Comparison of ENCODE assay signal across 14 cellular contexts in genomic region chr4:108114503-108114902, GRCh38. TPM values are rescaled to one million over a fixed set of nuclear protein-coding genes. Genes with fewer than 3 reads are reported as not detected.
A peak's percentile ranks its signal among the peaks of the same experiment; 100 is the strongest.
DNase-seq lines count a peak whose midpoint lies in the region; ATAC-seq, FAIRE-seq and TF ChIP-seq lines count a peak whose summit lies in the region.
"Had no signal": no experiment of that assay in that cellular context is flagged by ENCODE, and none has a peak within 500 bp of the region (broad histone marks: within the 10 kb centered on the region; RNA-seq: fewer than 3 reads in every experiment).

No MANE protein-coding gene starts in this region.

- H3K4me2 ChIP-seq in K562 (ENCODE audit: insufficient read depth, low read length): peak overlapping the region; percentile 86

- no peak for DNase-seq in stimulated activated naive CD8-positive, alpha-beta T cell treated with anti-CD3 and anti-CD28 coated beads, Interleukin-15, Interleukin-2, amounts not matched to agents 100 U/mL and 50 U/mL, for 24 hours
- DNase-seq in NCI-H748 treated with DMSO at 0.1 percent for 48 hours (lab: John Stamatoyannopoulos, UW): peak; percentile 15
- DNase-seq in K562 (ENCODE audit: extremely low read depth in 1 of 4, low spot score in 3 of 4): peak; percentile 62 to 92 (median 74)
- DNase-seq in HuH-7 (ENCODE audit: low spot score): no peak
- no peak for DNase-seq in NCI-H128 (lab: John Stamatoyannopoulos, UW; ENCODE audit: unreplicated experiment)
- DNase-seq: NCI-H1092; stimulated activated CD4-positive, alpha-beta T cell treated with anti-CD3 and anti-CD28 coated beads, Interleukin-4, amount 100 ng/mL, for 4 hours had no signal

- H3K9me3 ChIP-seq in K562 (replicated peaks; ENCODE audit: control insufficient read depth, insufficient read depth, low read depth, low read length): no peaks in the 10 kb centered on the region
- H3K9me3 ChIP-seq: esophagus muscularis mucosa had no signal

- no TSS peak for BruUV-seq in K562 (replicated peaks; lab: Mats Ljungman, UMichigan)

- intact Hi-C loops in K562 (cut with micrococcal nuclease): loop anchor here (2.0 kb wide), 1 partner anchor 52 kb away; no protein-coding TSS in a partner anchor

- no peaks in the 10 kb centered on the region for H4K20me1 ChIP-seq in K562 (replicated peaks; ENCODE audit: control insufficient read depth, insufficient read depth, low read length)

- H3K4me1 ChIP-seq in K562 (replicated peaks in 1 of 2; ENCODE audit: control insufficient read depth in 2 of 2, insufficient read depth in 2 of 2, low read length in 2 of 2): peaks cover 23 to 70% of the 10 kb centered on the region in 2 experiments
- H3K4me1 ChIP-seq: esophagus muscularis mucosa had no signal

- peak; percentile 92 for FAIRE-seq in K562 (lab: Jason Lieb, UNC)
- FAIRE-seq: TTC549 had no signal

- H3K79me2 ChIP-seq in K562 (ENCODE audit: control insufficient read depth, insufficient read depth, low read length): peaks cover 32% of the 10 kb centered on the region; the same call in 1 of the 3 replicates

- peak overlapping the region; percentile 43 to 46; a peak in 3 of 4 replicates for H3K9ac ChIP-seq in K562 (ENCODE audit: insufficient read depth in 1 of 2, low read depth in 2 of 2, low read length in 2 of 2)

- WGBS in K562 (ENCODE audit: insufficient coverage, low coverage, missing lambda C conversion rate): 0% methylated on average over 6 of the region's 6 CpGs

- no peak for ATAC-seq in stimulated activated naive CD8-positive, alpha-beta T cell treated with anti-CD3 and anti-CD28 coated beads, Interleukin-15, Interleukin-2, amounts not matched to agents 100 U/mL and 50 U/mL, for 24 hours
- ATAC-seq in K562: peak; percentile 88
- no peak for ATAC-seq in GM21737 (IDR thresholded peaks at IDR 0.05; ENCODE audit: unreplicated experiment)
- ATAC-seq in HG02759 (IDR thresholded peaks at IDR 0.05; ENCODE audit: unreplicated experiment): no peak
- ATAC-seq: Panc1 had no signal

- peaks cover 20% of the 10 kb centered on the region for H3K36me3 Mint-ChIP-seq in stimulated activated naive CD8-positive, alpha-beta T cell treated with anti-CD3 and anti-CD28 coated beads, Interleukin-15, Interleukin-2, amounts not matched to agents 100 ng/mL and 50 ng/mL, for 24 hours (ENCODE audit: low read depth)

- in situ Hi-C loops in K562 (cut with MboI): no loop called here

- H3K27ac Mint-ChIP-seq in stimulated activated naive CD8-positive, alpha-beta T cell treated with anti-CD3 and anti-CD28 coated beads, Interleukin-15, Interleukin-2, amounts not matched to agents 100 ng/mL and 50 ng/mL, for 24 hours: peak overlapping the region; percentile 91

- peak; percentile 91 for TF ChIP-seq EP300 in K562 (IDR thresholded peaks at IDR 0.05; ENCODE audit: low read length)

- peak overlapping the region; percentile 42 for H3K4me3 Mint-ChIP-seq in stimulated activated naive CD8-positive, alpha-beta T cell treated with anti-CD3 and anti-CD28 coated beads, Interleukin-15, Interleukin-2, amounts not matched to agents 100 ng/mL and 50 ng/mL, for 24 hours

- no peak for TF ChIP-seq RAD21 in K562 (CRISPR knock-in tag; conservative IDR thresholded peaks at IDR 0.05 in 1 of 2, IDR thresholded peaks at IDR 0.05 in 1 of 2)

- no peak overlapping the region for H3K4me3 ChIP-seq in K562
- H3K4me3 ChIP-seq: esophagus muscularis mucosa had no signal

- CTCF ChIA-PET in K562 (lab: Yijun Ruan, JAX; ENCODE audit: low intra/inter-chr PET ratio): no interaction called here

- POLR2A ChIA-PET in K562 (lab: Yijun Ruan, JAX): interaction anchor here (0.6 to 1.3 kb wide), 4 partner anchors 9 to 228 kb away, joined by 3 to 5 read pairs (median 3); no protein-coding TSS in a partner anchor

- TF ChIP-seq POLR2A in K562 (conservative IDR thresholded peaks at IDR 0.05): no peak

- H3K27me3 Mint-ChIP-seq in stimulated activated naive CD8-positive, alpha-beta T cell treated with anti-CD3 and anti-CD28 coated beads, Interleukin-15, Interleukin-2, amounts not matched to agents 100 ng/mL and 50 ng/mL, for 24 hours: no peaks in the 10 kb centered on the region

- no peak for TF ChIP-seq CTCF in K562 (IDR thresholded peaks at IDR 0.05 in 2 of 3, conservative IDR thresholded peaks at IDR 0.05 in 1 of 3; ENCODE audit: insufficient read depth in 2 of 3, low read depth in 1 of 3, low read length in 3 of 3)

- peaks cover 100% of the 10 kb centered on the region for H3K4me1 Mint-ChIP-seq in stimulated activated naive CD8-positive, alpha-beta T cell treated with anti-CD3 and anti-CD28 coated beads, Interleukin-15, Interleukin-2, amounts not matched to agents 100 ng/mL and 50 ng/mL, for 24 hours (ENCODE audit: low read depth)

- no peaks in the 10 kb centered on the region for H3K9me1 ChIP-seq in K562 (ENCODE audit: control insufficient read depth, insufficient read depth, low read length)

- no peaks in the 10 kb centered on the region for H3K9me3 Mint-ChIP-seq in stimulated activated naive CD8-positive, alpha-beta T cell treated with anti-CD3 and anti-CD28 coated beads, Interleukin-15, Interleukin-2, amounts not matched to agents 100 ng/mL and 50 ng/mL, for 24 hours

- no peaks in the 10 kb centered on the region for H3K27me3 ChIP-seq in K562 (ENCODE audit: control insufficient read depth in 2 of 2, insufficient read depth in 2 of 2, low read length in 2 of 2)
- H3K27me3 ChIP-seq: esophagus muscularis mucosa had no signal

- peak overlapping the region; percentile 82 for H3K27ac ChIP-seq in K562 (ENCODE audit: extremely low read depth, low read depth, low read length)
- H3K27ac ChIP-seq: esophagus muscularis mucosa had no signal

- peak overlapping the region; percentile 62 for H2AFZ ChIP-seq in K562 (ENCODE audit: low read depth, low read length)

- no peaks in the 10 kb centered on the region for H3K36me3 ChIP-seq in K562 (ENCODE audit: control insufficient read depth, insufficient read depth, low read length)
- H3K36me3 ChIP-seq: esophagus muscularis mucosa had no signal

TF ChIP-seq in K562, 482 proteins besides CTCF, POLR2A, EP300 and RAD21 (continues in another document):
- TF ChIP-seq NFRKB (IDR thresholded peaks at IDR 0.05; ENCODE audit: low read depth) (no peak), RBM17 (IDR thresholded peaks at IDR 0.05; ENCODE audit: borderline replicate concordance, low read depth, low read length) (no peak), SETDB1 (IDR thresholded peaks at IDR 0.05; ENCODE audit: low read length) (no peak), NFE2 (IDR thresholded peaks at IDR 0.05; ENCODE audit: low read depth) (peak; percentile 37; the same call in 1 of the 2 replicates), NFYB (IDR thresholded peaks at IDR 0.05; ENCODE audit: extremely low read depth, insufficient read length) (no peak), RBM15 (IDR thresholded peaks at IDR 0.05; ENCODE audit: insufficient read depth, low read length) (no peak), XRCC4 (IDR thresholded peaks at IDR 0.05; ENCODE audit: extremely low read depth, insufficient read depth, insufficient read length) (no peak), ZNF507 (tag; conservative IDR thresholded peaks at IDR 0.05) (no peak), DACH1 (IDR thresholded peaks at IDR 0.05; ENCODE audit: partially characterized antibody) (no peak), CBFA2T3 (IDR thresholded peaks at IDR 0.05) (peak; percentile 98), ZNF23 (CRISPR knock-in tag; IDR thresholded peaks at IDR 0.05) (no peak), MLLT1 (IDR thresholded peaks at IDR 0.05) (peak in 1 of 2 experiments; percentile 36; a peak in 1 of 4 replicates), EZH2 (IDR thresholded peaks at IDR 0.05; ENCODE audit: borderline replicate concordance, low read depth, low read length) (no peak; the same call in 1 of the 2 replicates), RAD51 (IDR thresholded peaks at IDR 0.05; ENCODE audit: borderline replicate concordance, low read depth) (no peak), GTF2A2 (tag; IDR thresholded peaks at IDR 0.05) (no peak), XRCC5 (IDR thresholded peaks at IDR 0.05; ENCODE audit: low read depth, low read length) (peak; percentile 54; the same call in 1 of the 2 replicates), KDM2B (CRISPR knock-in tag; IDR thresholded peaks at IDR 0.05) (no peak), KLF10 (CRISPR knock-in tag; IDR thresholded peaks at IDR 0.05) (no peak)

RNA-seq across cellular contexts. Expression of gene LEF1, which starts 54.2 kb away (rescaled TPM):
- 78.7 and 97.3 TPM in 2 replicates for total RNA-seq in K562 (2011; cell fraction: chromatin; rRNA removed; ENCODE audit: low replicate concordance)
- 31.2 and 41.5 TPM in 2 replicates for total RNA-seq in K562 (2011; cell fraction: nucleolus; rRNA removed)
- total RNA-seq in K562 (2011; cell fraction: nucleoplasm; rRNA removed): 48.7 and 60.6 TPM in 2 replicates
- total RNA-seq in K562 (2014; rRNA removed) (22.3 and 23.5 TPM in 2 replicates), K562 (2014; rRNA removed; fragmentation: Illumina TruSeq; extraction: Trizol) (34.5 and 36.9 TPM in 2 replicates), K562 (2015; rRNA removed; fragmentation: Illumina TruSeq; extraction: Trizol) (26.5 and 27.5 TPM in 2 replicates), K562 (2021) (32.5 and 35.4 TPM in 2 replicates)
- polyA plus RNA-seq in K562 (2011; rRNA removed) (54.8 and 67.8 TPM in 2 replicates), K562 (2014; fragmentation: Illumina TruSeq; extraction: Trizol) (60.7 and 81.1 TPM in 2 replicates), K562 (2014; fragmentation: Nextera tagmentation; extraction: Ambion mirVana) (10 to 100 TPM; 15.1 to 17.2 TPM), K562 (2014; rRNA removed) (29.7 and 30.3 TPM in 2 replicates)
- 68.7 and 85.9 TPM in 2 replicates for polyA plus RNA-seq in K562 (2011; cell fraction: cytosol; rRNA removed)
- 76.2 and 88.8 TPM in 2 replicates for polyA plus RNA-seq in K562 (2011; cell fraction: nucleus; rRNA removed)
- 26.1 and 29.4 TPM in 2 replicates for polyA plus RNA-seq in K562 (2012)
- 63.7 and 64.4 TPM in 2 replicates for polyA minus RNA-seq in K562 (2011; rRNA and poly(A)+ RNA removed)
- polyA minus RNA-seq in K562 (2011; cell fraction: cytosol; rRNA and poly(A)+ RNA removed): 29.8 and 46.0 TPM in 2 replicates
- 42.4 and 53.4 TPM in 2 replicates for polyA minus RNA-seq in K562 (2011; cell fraction: nucleus; rRNA and poly(A)+ RNA removed)
- total RNA-seq: pulmonary artery endothelial cell had no signal

Comparison
In these comparisons a context has a peak if more than half of its experiments do, and no peak if none do; other contexts are left out.
1. DNase-seq: peak in NCI-H748 treated with DMSO at 0.1 percent for 48 hours (single experiment) and K562 (4 of 4); none in stimulated activated naive CD8-positive, alpha-beta T cell treated with anti-CD3 and anti-CD28 coated beads, Interleukin-15, Interleukin-2, amounts not matched to agents 100 U/mL and 50 U/mL, for 24 hours (single experiment), HuH-7 (single experiment) and NCI-H128 (single experiment).